27 cellular contexts compared by ENCODE assay signal in genomic region chr17:8835106-8835505, GRCh38. TPM values are rescaled to one million over a fixed set of nuclear protein-coding genes. Genes with fewer than 3 reads are reported as not detected.
"Had no signal": no experiment of that assay in that cellular context is flagged by ENCODE, and none has a peak within 500 bp of the region (broad histone marks: within the 10 kb centered on the region; RNA-seq: fewer than 3 reads in every experiment).

No MANE protein-coding gene starts in this region.

- H3K9me3 ChIP-seq: adrenal gland, SJCRH30, SK-N-SH had no signal

- H3K27ac ChIP-seq: adrenal gland, KMS-11, SJCRH30 had no signal

- H3K9me3 Mint-ChIP-seq: activated naive CD8-positive, alpha-beta T cell treated with anti-CD3 and anti-CD28 coated beads, Interleukin-2, amount 10 ng/mL, durations not matched to agents 7 days and 5 days; activated T-cell treated with anti-CD3 and anti-CD28 coated beads, Interleukin-2, amount 50 U/mL, for 72 hours had no signal

- H3K4me1 ChIP-seq: adrenal gland, SJCRH30 had no signal

- ATAC-seq: activated CD8-positive, alpha-beta T cell treated with anti-CD3 and anti-CD28 coated beads, Interleukin-2, amount 10 ng/mL, durations not matched to agents 7 days and 5 days; activated T-cell treated with anti-CD3 and anti-CD28 coated beads, Interleukin-2, amount 50 U/mL, for 72 hours; WTC11 had no signal

- H3K27me3 ChIP-seq: SJCRH30 had no signal

- H3K4me2 ChIP-seq: KMS-11, SK-N-SH had no signal

- H3K27ac Mint-ChIP-seq: activated CD8-positive, alpha-beta T cell treated with anti-CD3 and anti-CD28 coated beads, Interleukin-2, amount 10 ng/mL, durations not matched to agents 7 days and 5 days; activated naive CD8-positive, alpha-beta T cell treated with anti-CD3 and anti-CD28 coated beads, Interleukin-2, amount 10 ng/mL, durations not matched to agents 7 days and 5 days; activated T-cell treated with anti-CD3 and anti-CD28 coated beads, Interleukin-2, amount 50 U/mL, for 72 hours; WTC11 had no signal

- H3K4me3 Mint-ChIP-seq: activated CD8-positive, alpha-beta T cell treated with anti-CD3 and anti-CD28 coated beads, Interleukin-2, amount 10 ng/mL, durations not matched to agents 7 days and 5 days; activated naive CD8-positive, alpha-beta T cell treated with anti-CD3 and anti-CD28 coated beads, Interleukin-2, amount 10 ng/mL, durations not matched to agents 7 days and 5 days; activated T-cell treated with anti-CD3 and anti-CD28 coated beads, Interleukin-2, amount 50 U/mL, for 72 hours; WTC11 had no signal

- H3K4me3 ChIP-seq: adrenal gland, SJCRH30 had no signal

- H3K36me3 ChIP-seq: adrenal gland, SJCRH30 had no signal

- H3K9ac ChIP-seq: KMS-11, SK-N-SH had no signal

- H3K36me3 Mint-ChIP-seq: WTC11 had no signal

- DNase-seq: activated CD4-positive, alpha-beta T cell treated with anti-CD3 and anti-CD28 coated beads for 48 hours; activated CD4-positive, alpha-beta T cell treated with anti-CD3 and anti-CD28 coated beads, Interleukin-2, amount 50 U/mL, for 4 hours; activated CD4-positive, CD25-positive, alpha-beta regulatory T cell treated with anti-CD3 and anti-CD28 coated beads, Interleukin-2, amount 50 U/mL, for 72 hours; activated naive CD4-positive, alpha-beta T cell treated with anti-CD3 and anti-CD28 coated beads, Interleukin-2, amount 50 U/mL, for 16 hours; activated naive CD8-positive, alpha-beta T cell treated with anti-CD3 and anti-CD28 coated beads, Interleukin-2, amount 10 ng/mL, durations not matched to agents 7 days and 5 days; activated T-cell treated with anti-CD3 and anti-CD28 coated beads, Interleukin-2, amount 50 U/mL, for 72 hours; adrenal gland; anterior cingulate cortex; NCI-H1092; NCI-H1417; NCI-H1930; NCI-H2107; NCI-H2171 treated with DMSO at 0.1 percent for 48 hours; NCI-H345; NCI-H510A; NCI-H526 treated with DMSO at 0.1 percent for 48 hours; NCI-H82; SJCRH30; SK-N-SH; T-helper 1 cell had no signal

- H3K27me3 Mint-ChIP-seq: activated naive CD8-positive, alpha-beta T cell treated with anti-CD3 and anti-CD28 coated beads, Interleukin-2, amount 10 ng/mL, durations not matched to agents 7 days and 5 days had no signal

RNA-seq across cellular contexts. Expression of gene PIK3R6, which starts 32.4 kb away (rescaled TPM):
- total RNA-seq: MCF 10A, OCI-LY7, RPMI7951, SJCRH30 had no signal

RNA-seq across cellular contexts. Expression of gene MFSD6L, which starts 35.9 kb away (rescaled TPM):
- total RNA-seq: cardiac septum, MCF 10A, OCI-LY7, RPMI7951, SJCRH30 had no signal
- polyA plus RNA-seq: SK-N-SH had no signal
